8 cellular contexts compared by ENCODE assay signal in the genomic region with DNA sequence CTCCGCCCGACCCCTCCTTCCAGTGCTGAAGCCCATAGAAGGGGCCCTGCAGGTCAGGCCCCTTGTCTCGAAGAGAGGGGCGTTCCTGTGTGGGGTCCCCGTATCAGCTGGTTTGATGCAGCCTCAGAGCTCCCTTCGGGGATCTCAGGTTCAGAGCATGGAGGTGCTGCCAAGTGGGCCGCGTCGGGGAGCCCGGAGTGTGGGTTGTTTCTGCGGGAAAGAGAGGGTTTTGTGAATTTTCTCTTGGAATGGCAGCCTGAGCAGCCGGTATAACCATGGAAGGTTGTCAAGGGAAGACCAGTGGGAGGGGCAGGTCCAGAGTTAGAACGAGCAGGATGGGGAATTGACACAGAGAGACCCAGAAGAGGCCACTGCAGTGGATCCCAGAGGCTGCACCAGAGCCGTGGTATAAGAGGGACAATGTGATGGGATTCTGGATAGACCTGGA. TPM values are rescaled to one million over a fixed set of nuclear protein-coding genes. Genes with fewer than 3 reads are reported as not detected.
A peak's percentile ranks its signal among the peaks of the same experiment; 100 is the strongest.
DNase-seq lines count a peak whose midpoint lies in the region; ATAC-seq, FAIRE-seq and TF ChIP-seq lines count a peak whose summit lies in the region.

No MANE protein-coding gene starts in this region.

- H3K27me3 ChIP-seq in GM06990 (replicated peaks; ENCODE audit: control insufficient read depth, insufficient read depth, low read length) (no peaks in the 10 kb centered on the region), right atrium auricular region (no peaks in the 10 kb centered on the region)

- TF ChIP-seq POLR2A in erythroblast (IDR thresholded peaks at IDR 0.05; ENCODE audit: low read length) (no peak), GM12891 (IDR thresholded peaks at IDR 0.05; ENCODE audit: low read depth, low read length) (no peak)

- ATAC-seq in HG03378 (IDR thresholded peaks at IDR 0.05; ENCODE audit: unreplicated experiment): peak; percentile 2

- TF ChIP-seq CTCF in GM06990 (IDR thresholded peaks at IDR 0.05; ENCODE audit: insufficient read depth, low read length, poor library complexity, severe bottlenecking) (no peak), right atrium auricular region (IDR thresholded peaks at IDR 0.05) (no peak), retinal pigment epithelial cell (conservative IDR thresholded peaks at IDR 0.05; ENCODE audit: low read depth, low read length) (no peak)

- FAIRE-seq in GM12891 (lab: Jason Lieb, UNC): no peak

- H3K4me1 ChIP-seq in right atrium auricular region: peaks cover 0 to 22% of the 10 kb centered on the region in 2 donors

- H3K4me3 ChIP-seq in GM06990 (replicated peaks; ENCODE audit: low read depth, low read length): peak overlapping the region; percentile 83
- H3K4me3 ChIP-seq in right atrium auricular region: peak overlapping the region; percentile 90 to 97
- H3K4me3 ChIP-seq in retinal pigment epithelial cell (ENCODE audit: low read length): peak overlapping the region; percentile 82

- H3K4me3 Mint-ChIP-seq in activated naive CD8-positive, alpha-beta T cell: peak overlapping the region; percentile 93

- H3K4me1 Mint-ChIP-seq in activated naive CD8-positive, alpha-beta T cell (ENCODE audit: low read depth): peaks cover 15% of the 10 kb centered on the region

- H3K36me3 Mint-ChIP-seq in activated naive CD8-positive, alpha-beta T cell: peaks cover 29% of the 10 kb centered on the region

- peak overlapping the region; percentile 94 for H3K27ac Mint-ChIP-seq in activated naive CD8-positive, alpha-beta T cell

- H3K9me3 ChIP-seq in right atrium auricular region: peaks cover 0 to 9% of the 10 kb centered on the region in 2 donors

- H3K9me3 Mint-ChIP-seq in activated naive CD8-positive, alpha-beta T cell (ENCODE audit: low read depth): peaks cover 11% of the 10 kb centered on the region

- H3K36me3 ChIP-seq in GM06990 (ENCODE audit: control insufficient read depth, insufficient read depth, low read length) (peaks cover 4% of the 10 kb centered on the region), right atrium auricular region (peaks cover 4% of the 10 kb centered on the region)

- H3K27me3 Mint-ChIP-seq in activated naive CD8-positive, alpha-beta T cell: no peaks in the 10 kb centered on the region

- peak overlapping the region; percentile 98 to 99 for H3K27ac ChIP-seq in right atrium auricular region

- DNase-seq in GM06990 (ENCODE audit: extremely low read depth, insufficient read length): no peak
- DNase-seq in right atrium auricular region (ENCODE audit: low spot score): no peak
- DNase-seq in retinal pigment epithelial cell (ENCODE audit: low read depth): no peak
- DNase-seq in NCI-H1930 (lab: John Stamatoyannopoulos, UW): no peak
- DNase-seq in erythroblast (lab: John Stamatoyannopoulos, UW): no peak
- no peak for DNase-seq in GM12891 (ENCODE audit: insufficient read length, low spot score)

TF ChIP-seq in GM12891, 5 proteins besides CTCF, POLR2A, EP300 and RAD21:
- no peak for TF ChIP-seq PAX5 (IDR thresholded peaks at IDR 0.05; ENCODE audit: insufficient read depth, low read length, severe bottlenecking)
- no peak for TF ChIP-seq TAF1 (IDR thresholded peaks at IDR 0.05; ENCODE audit: low read depth, low read length)
- no peak for TF ChIP-seq POLR2AphosphoS5 (IDR thresholded peaks at IDR 0.05; ENCODE audit: low read depth, low read length)
- TF ChIP-seq SPI1 (IDR thresholded peaks at IDR 0.05; ENCODE audit: low read depth, low read length): no peak
- TF ChIP-seq POU2F2 (IDR thresholded peaks at IDR 0.05; ENCODE audit: low read depth, low read length): no peak
TF ChIP-seq in GM12891: peak in this region for 0.

RNA-seq across cellular contexts. Expression of a gene that starts 0.4 kb away (rescaled TPM):
- total RNA-seq in right atrium auricular region: 10 to 100 TPM; 16.2 to 23.1 TPM
- polyA plus RNA-seq in GM12891 (2012; ENCODE audit: low read depth, missing spikeins): 16.3 TPM

RNA-seq across cellular contexts. Expression of a gene that starts 0.4 kb away (rescaled TPM):
- 1 to 10 TPM; 2.4 to 3.5 TPM for total RNA-seq in right atrium auricular region
- polyA plus RNA-seq in GM12891 (2012; ENCODE audit: low read depth, missing spikeins): 0.95 TPM

RNA-seq across cellular contexts. Expression of a gene that starts 12.7 kb away (rescaled TPM):
- 1 to 10 TPM; 6.6 to 8.2 TPM for total RNA-seq in right atrium auricular region
- polyA plus RNA-seq in GM12891 (2012; ENCODE audit: low read depth, missing spikeins): 4.6 TPM

RNA-seq across cellular contexts. Expression of a gene that starts 25.9 kb away (rescaled TPM):
- 10 to 100 TPM; 11.1 to 18.3 TPM for total RNA-seq in right atrium auricular region
- 11.4 TPM for polyA plus RNA-seq in GM12891 (2012; ENCODE audit: low read depth, missing spikeins)

RNA-seq across cellular contexts. Expression of a gene that starts 43.5 kb away (rescaled TPM):
- total RNA-seq in right atrium auricular region: 1 to 10 TPM; 6.0 to 7.8 TPM
- polyA plus RNA-seq in GM12891 (2012; ENCODE audit: low read depth, missing spikeins): 1.4 TPM
